In genomic region chr6:128259735-128260685, GRCh38 we compare ENCODE assay signal across 9 cellular contexts.
DNase-seq lines count a peak whose midpoint lies in the region; ATAC-seq and FAIRE-seq lines count a peak whose summit lies in the region.
"Had no signal": no experiment of that assay in that cellular context is flagged by ENCODE, and none has a peak within 500 bp of the region (broad histone marks: within the 10 kb centered on the region; RNA-seq: fewer than 3 reads in every experiment).

No MANE protein-coding gene starts in this region.

- H3K9me3 ChIP-seq in T-helper 17 cell (ENCODE audit: control insufficient read depth, low read length, poor library complexity, severe bottlenecking): peaks cover 6% of the 10 kb centered on the region
- H3K9me3 ChIP-seq in skeletal muscle satellite cell (replicated peaks; ENCODE audit: low read length): no peaks in the 10 kb centered on the region
- H3K9me3 ChIP-seq: HAP-1 had no signal

- no peaks in the 10 kb centered on the region for H3K27me3 Mint-ChIP-seq in T-helper 17 cell

- H3K27me3 ChIP-seq in skeletal muscle satellite cell (ENCODE audit: control insufficient read depth, insufficient read depth, low read length): no peaks in the 10 kb centered on the region

- DNase-seq in T-helper 17 cell (no peak), NCI-H82 treated with DMSO at 0.1 percent for 48 hours (lab: John Stamatoyannopoulos, UW; ENCODE audit: unreplicated experiment) (no peak), GM03348 (ENCODE audit: low spot score) (no peak), urothelium cell line (ENCODE audit: low spot score) (no peak)
- DNase-seq: RPMI8226 had no signal

- peaks cover 3% of the 10 kb centered on the region for H3K36me3 ChIP-seq in skeletal muscle satellite cell (ENCODE audit: insufficient read depth, low read length)
- H3K36me3 ChIP-seq: HAP-1 had no signal

- H3K4me1 ChIP-seq in skeletal muscle satellite cell (ENCODE audit: control insufficient read depth, insufficient read depth, low read length): no peaks in the 10 kb centered on the region
- H3K4me1 ChIP-seq: HAP-1 had no signal

- peak overlapping the region; percentile 92 for H3K27ac Mint-ChIP-seq in T-helper 17 cell

- H3K4me2 ChIP-seq in skeletal muscle satellite cell (ENCODE audit: low read length): peak overlapping the region; percentile 42

- H3K4me1 Mint-ChIP-seq in T-helper 17 cell: peaks cover 17% of the 10 kb centered on the region

- peak; percentile 52 for ATAC-seq in GM19351 (IDR thresholded peaks at IDR 0.05; ENCODE audit: unreplicated experiment)
- peak; percentile 47 for ATAC-seq in HG02840 (IDR thresholded peaks at IDR 0.05; ENCODE audit: low FRiP score, unreplicated experiment)
- peak; percentile 72 for ATAC-seq in T-helper 17 cell

- no peak overlapping the region for H3K9ac ChIP-seq in skeletal muscle satellite cell (ENCODE audit: low read depth, low read length)

- FAIRE-seq in urothelium cell line (lab: Jason Lieb, UNC): no peak

- peak overlapping the region; percentile 84 for H3K4me3 Mint-ChIP-seq in T-helper 17 cell

- no peaks in the 10 kb centered on the region for H3K36me3 Mint-ChIP-seq in T-helper 17 cell (ENCODE audit: low read depth)

- H3K4me3 ChIP-seq in skeletal muscle satellite cell (ENCODE audit: low read length): no peak overlapping the region
- H3K4me3 ChIP-seq: HAP-1 had no signal
